In the genomic region with DNA sequence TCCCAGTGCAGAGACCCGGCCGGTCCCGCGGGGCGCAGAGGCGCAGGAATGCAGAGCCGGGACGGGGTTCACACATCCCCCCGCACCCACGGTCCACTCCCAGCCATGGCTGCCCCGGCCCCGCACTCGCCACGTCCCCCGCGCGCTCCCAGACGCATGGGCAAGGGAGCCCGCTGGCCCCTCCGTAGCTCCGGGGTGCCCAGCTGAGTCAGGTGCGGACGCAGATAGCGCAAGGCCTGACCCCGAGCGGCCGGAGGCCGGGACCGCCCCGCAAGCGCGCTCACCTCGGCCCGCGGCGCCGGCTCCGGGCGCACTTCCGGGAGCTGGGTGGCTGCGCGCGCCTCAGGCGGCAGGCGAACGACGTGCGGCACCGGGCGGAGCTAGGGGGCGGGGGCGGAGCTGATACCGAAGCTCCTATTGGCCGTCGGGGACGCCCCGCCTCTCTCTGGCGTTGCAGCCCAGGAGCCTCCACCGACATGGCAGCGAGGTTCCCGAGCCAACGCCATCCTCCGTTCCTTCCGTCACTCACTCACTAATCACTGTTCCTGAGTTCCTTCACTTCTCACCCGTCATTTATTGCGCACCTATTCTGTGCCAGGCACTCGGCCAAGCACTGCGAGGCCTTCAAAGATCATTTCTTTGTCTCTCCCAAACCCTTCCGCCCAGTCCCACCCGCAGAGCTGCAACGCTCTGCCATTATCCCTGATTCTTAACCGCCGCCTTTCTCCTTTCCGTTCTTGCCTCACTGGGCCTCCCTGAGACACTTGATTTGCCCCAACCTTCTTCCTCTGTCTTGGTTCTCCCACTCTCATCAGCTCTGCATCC, we compare ENCODE assay signal across 8 cellular contexts. TPM values are rescaled to one million over a fixed set of nuclear protein-coding genes. Genes with fewer than 3 reads are reported as not detected.
DNase-seq lines count a peak whose midpoint lies in the region; ATAC-seq and TF ChIP-seq lines count a peak whose summit lies in the region.

A gene with protein sequence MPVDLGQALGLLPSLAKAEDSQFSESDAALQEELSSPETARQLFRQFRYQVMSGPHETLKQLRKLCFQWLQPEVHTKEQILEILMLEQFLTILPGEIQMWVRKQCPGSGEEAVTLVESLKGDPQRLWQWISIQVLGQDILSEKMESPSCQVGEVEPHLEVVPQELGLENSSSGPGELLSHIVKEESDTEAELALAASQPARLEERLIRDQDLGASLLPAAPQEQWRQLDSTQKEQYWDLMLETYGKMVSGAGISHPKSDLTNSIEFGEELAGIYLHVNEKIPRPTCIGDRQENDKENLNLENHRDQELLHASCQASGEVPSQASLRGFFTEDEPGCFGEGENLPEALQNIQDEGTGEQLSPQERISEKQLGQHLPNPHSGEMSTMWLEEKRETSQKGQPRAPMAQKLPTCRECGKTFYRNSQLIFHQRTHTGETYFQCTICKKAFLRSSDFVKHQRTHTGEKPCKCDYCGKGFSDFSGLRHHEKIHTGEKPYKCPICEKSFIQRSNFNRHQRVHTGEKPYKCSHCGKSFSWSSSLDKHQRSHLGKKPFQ (minus strand): TSS at position 329 of the 825 bp plus-strand sequence. CDS start 4,646 bp downstream, outside the sequence.

- peak within 1 kb of the TSS; percentile 79 to 97 (median 90) for H3K27ac Mint-ChIP-seq in immature natural killer cell

- intact Hi-C loops in mammary epithelial cell (cut with micrococcal nuclease) = loop anchor here (2.0 to 10.0 kb wide), 3 partner anchors 23 to 695 kb away; a partner anchor contains a TSS

- H3K4me1 ChIP-seq in mammary epithelial cell (ENCODE audit: insufficient read depth, low read length) = no peaks in the 10 kb centered on the region

- H4K20me1 ChIP-seq in mammary epithelial cell (ENCODE audit: insufficient read depth, low read length) = no peaks in the 10 kb centered on the region

- in situ Hi-C loops in ACHN (cut with HindIII; ENCODE audit: low pct_ligation_motif_present, low pct_unique_long_range_greater_than_20kb, low sequenced_read_pairs) = no loop called here
- in situ Hi-C loops in mammary epithelial cell (cut with MboI; ENCODE audit: low sequenced_read_pairs in 2 of 2) = loop anchor here (25.0 kb wide), 3 partner anchors 1110 to 1360 kb away; a partner anchor contains a TSS

- H3K36me3 ChIP-seq in mammary epithelial cell (ENCODE audit: insufficient read depth, low read length) = no peaks in the 10 kb centered on the region

- CTCF ChIA-PET in mammary epithelial cell (lab: Charles Lee; ENCODE audit: low non-redundant PET) = interaction anchor here (0.5 to 1.7 kb wide), 3 partner anchors 16 to 1121 kb away, joined by 3 read pairs; no protein-coding TSS in a partner anchor

- BruUV-seq in mammary epithelial cell (replicated peaks; lab: Mats Ljungman, UMichigan) = TSS peak; percentile 58

- 2% methylated on average over 23 of the region's 74 CpGs for WGBS in mammary epithelial cell (ENCODE audit: low coverage, missing lambda C conversion rate)

- peak within 1 kb of the TSS; percentile 92 to 97 (median 96) for H3K4me3 Mint-ChIP-seq in immature natural killer cell

- peaks cover 3 to 13% (median 8%) of the 10 kb centered on the region in 3 donors for H3K27me3 Mint-ChIP-seq in immature natural killer cell (ENCODE audit: low read depth in 3 of 3)

- TF ChIP-seq CTCF in VCaP (conservative IDR thresholded peaks at IDR 0.05) (no peak), mammary epithelial cell (conservative IDR thresholded peaks at IDR 0.05 in 1 of 2, IDR thresholded peaks at IDR 0.05 in 1 of 2; ENCODE audit: extremely low read depth in 1 of 2, insufficient read depth in 1 of 2, low read depth in 1 of 2, low read length in 2 of 2) (no peak)

- peak within 1 kb of the TSS; percentile 53 for H3K9ac ChIP-seq in mammary epithelial cell (ENCODE audit: insufficient read depth, low read length)

- no peaks in the 10 kb centered on the region for H3K79me2 ChIP-seq in mammary epithelial cell (ENCODE audit: insufficient read depth, low read length)

- peak within 1 kb of the TSS; percentile 100 for H2AFZ ChIP-seq in mammary epithelial cell (ENCODE audit: low read depth, low read length)

- dilution Hi-C loops in mammary epithelial cell (cut with HindIII; ENCODE audit: low sequenced_read_pairs) = no loop called here

- H3K36me3 Mint-ChIP-seq in immature natural killer cell = peaks cover 0 to 6% (median 0%) of the 10 kb centered on the region in 3 donors

- H3K27ac ChIP-seq in VCaP = peak within 1 kb of the TSS; percentile 89
- H3K27ac ChIP-seq in mammary epithelial cell (ENCODE audit: insufficient read depth, low read depth, low read length) = peak within 1 kb of the TSS; percentile 64

- peaks cover 16 to 39% of the 10 kb centered on the region in 2 donors for H3K4me1 Mint-ChIP-seq in immature natural killer cell

- peak; percentile 97 for ATAC-seq in GM18868 (IDR thresholded peaks at IDR 0.05; ENCODE audit: unreplicated experiment)
- ATAC-seq in HG03103 (IDR thresholded peaks at IDR 0.05; ENCODE audit: low read depth, unreplicated experiment) = peak; percentile 97

- no peaks in the 10 kb centered on the region for H3K9me3 ChIP-seq in mammary epithelial cell (replicated peaks; ENCODE audit: insufficient read depth, low read length)

- no peaks in the 10 kb centered on the region for H3K9me3 Mint-ChIP-seq in immature natural killer cell

- no peaks in the 10 kb centered on the region for H3K27me3 ChIP-seq in mammary epithelial cell (ENCODE audit: insufficient read depth, low read length)

- H3K4me2 ChIP-seq in mammary epithelial cell (ENCODE audit: insufficient read depth, low read depth, low read length) = peak within 1 kb of the TSS; percentile 88

- peak; percentile 97 for DNase-seq in ACHN
- peak; percentile 86 for DNase-seq in NCI-H2196 (lab: John Stamatoyannopoulos, UW; ENCODE audit: unreplicated experiment)
- peak; percentile 91 for DNase-seq in mammary epithelial cell
- peak; percentile 94 to 95 (median 95) for DNase-seq in immature natural killer cell
- DNase-seq in smooth muscle cell of the brain vasculature (ENCODE audit: low read depth, low spot score) = peak; percentile 80

- peak within 1 kb of the TSS; percentile 75 to 95 (median 81) for H3K4me3 ChIP-seq in mammary epithelial cell (replicated peaks in 1 of 3; ENCODE audit: insufficient read depth in 1 of 3, low read depth in 2 of 3, low read length in 3 of 3)

RNA-seq across cellular contexts. Expression of the gene that starts here (rescaled TPM):
- 1 to 10 TPM; 7.4 to 9.7 TPM for total RNA-seq in mammary epithelial cell
- 3.8 TPM for polyA plus RNA-seq in mammary epithelial cell
- polyA minus RNA-seq in mammary epithelial cell = 18.9 TPM
- polyA plus RNA-seq in immature natural killer cell = 10 to 100 TPM in 1 of 3 donors, 1 to 10 TPM in 2; 4.4 to 10.6 (median 8.2) TPM

Comparison
In these comparisons a context has a peak if more than half of its experiments do, and no peak if none do; other contexts are left out.
1. Peak in every context shown above with its lines: DNase-seq, ATAC-seq, H3K4me3 ChIP-seq and H3K27ac ChIP-seq.